ENCODE assay signal across 20 cellular contexts in the genomic region with DNA sequence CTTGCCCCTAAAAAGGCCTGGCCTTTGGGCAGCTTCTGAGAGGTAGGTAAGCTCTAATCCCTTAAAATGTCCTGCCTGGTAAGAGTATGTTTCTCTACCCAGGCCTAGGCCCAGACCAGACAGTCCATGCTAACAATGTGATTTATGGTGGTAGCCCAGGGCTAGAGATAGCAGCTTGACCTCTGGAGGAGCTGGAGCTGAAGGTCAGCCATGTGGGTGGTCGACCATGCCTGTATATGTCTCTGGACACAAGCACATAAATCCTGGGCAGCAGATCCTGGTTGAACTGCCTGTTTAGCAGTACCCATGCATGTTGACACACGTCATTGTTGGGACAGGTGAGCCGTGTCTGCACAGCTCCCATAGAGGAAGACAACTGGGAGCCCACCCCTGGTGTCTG.
A peak's percentile ranks its signal among the peaks of the same experiment; 100 is the strongest.
DNase-seq lines count a peak whose midpoint lies in the region; ATAC-seq and TF ChIP-seq lines count a peak whose summit lies in the region.
"Had no signal": no experiment of that assay in that cellular context is flagged by ENCODE, and none has a peak within 500 bp of the region (broad histone marks: within the 10 kb centered on the region; RNA-seq: fewer than 3 reads in every experiment).

No MANE protein-coding gene starts in this region.

- peaks cover 15% of the 10 kb centered on the region for H3K27me3 Mint-ChIP-seq in H9 (ENCODE audit: low read depth)
- H3K27me3 Mint-ChIP-seq: CD4-positive, CD25-positive, alpha-beta regulatory T cell had no signal

- no peak overlapping the region for H3T11ph ChIP-seq in H9 (ENCODE audit: low read length)

- peaks cover 7 to 8% of the 10 kb centered on the region in 2 experiments for H3K4me1 Mint-ChIP-seq in H9

- ATAC-seq in SK-N-SH treated with all-trans-retinoic acid at 6 μM for 48 hours: no peak
- ATAC-seq: HepG2 had no signal

- H3K56ac ChIP-seq in H9 (ENCODE audit: insufficient read length, low read depth, low read length): no peak overlapping the region

- H4K8ac ChIP-seq in H9 (replicated peaks; ENCODE audit: insufficient read length, low read depth, low read length) (no peak overlapping the region), trophoblast cell (ENCODE audit: low read depth, low read length) (no peak overlapping the region)

- H3K9me3 Mint-ChIP-seq in H9: peaks cover 2 to 4% of the 10 kb centered on the region in 2 experiments; a peak in 4 of 5 replicates
- H3K9me3 Mint-ChIP-seq: CD8-positive, alpha-beta memory T cell had no signal

- H3K18ac ChIP-seq in H9 (ENCODE audit: insufficient read length, low read depth, low read length) (peak overlapping the region; percentile 30), trophoblast cell (ENCODE audit: low read length) (no peak overlapping the region)

- H3K4me3 Mint-ChIP-seq in H9: no peak overlapping the region
- H3K4me3 Mint-ChIP-seq: CD4-positive, CD25-positive, alpha-beta regulatory T cell; CD8-positive, alpha-beta memory T cell had no signal

- H3K27ac Mint-ChIP-seq in H9: no peak overlapping the region
- H3K27ac Mint-ChIP-seq: CD8-positive, alpha-beta memory T cell had no signal

- H3K14ac ChIP-seq in H9 (ENCODE audit: insufficient read depth, low read length) (0 out of 2 replicates have a peak overlapping the region, but pooled peaks have one; percentile 29), trophoblast cell (ENCODE audit: low read length) (no peak overlapping the region)

- no peak overlapping the region for H2AFZ ChIP-seq in H9 (ENCODE audit: low read length)
- no peak overlapping the region for H2AFZ ChIP-seq in Loucy (ENCODE audit: low read length)
- no peak overlapping the region for H2AFZ ChIP-seq in trophoblast cell (ENCODE audit: insufficient read depth, low read length, poor library complexity)
- H2AFZ ChIP-seq: GM23248 had no signal

- no peak overlapping the region for H3K23ac ChIP-seq in H9 (ENCODE audit: insufficient read length, low read depth, low read length)
- no peak overlapping the region for H3K23ac ChIP-seq in trophoblast cell (ENCODE audit: low read length)

- H2BK12ac ChIP-seq in H9 (ENCODE audit: insufficient read length, low read depth, low read length): no peak overlapping the region
- H2BK12ac ChIP-seq in trophoblast cell (ENCODE audit: low read length): no peak overlapping the region

- no peak overlapping the region for H2AK5ac ChIP-seq in H9 (ENCODE audit: insufficient read length, low read length)
- no peak overlapping the region for H2AK5ac ChIP-seq in trophoblast cell (ENCODE audit: low read length)

- H3K9me2 ChIP-seq in Loucy (replicated peaks; ENCODE audit: low read depth, low read length): no peaks in the 10 kb centered on the region

- H4K20me1 ChIP-seq in H9 (ENCODE audit: control insufficient read depth, insufficient read depth, insufficient read length) (no peaks in the 10 kb centered on the region), Loucy (ENCODE audit: insufficient read depth, low read length, poor library complexity, severe bottlenecking) (no peaks in the 10 kb centered on the region)

- no peaks in the 10 kb centered on the region for H3K27me3 ChIP-seq in H9 (ENCODE audit: insufficient read depth, low read length)
- no peaks in the 10 kb centered on the region for H3K27me3 ChIP-seq in Loucy (ENCODE audit: insufficient read depth, low read length, poor library complexity, severe bottlenecking)
- no peaks in the 10 kb centered on the region for H3K27me3 ChIP-seq in trophoblast cell (ENCODE audit: insufficient read depth, low read length)
- H3K27me3 ChIP-seq: BE2C had no signal

- H3K4me1 ChIP-seq in H9 (ENCODE audit: insufficient read depth, low read length) (no peaks in the 10 kb centered on the region), Loucy (ENCODE audit: insufficient read depth, low read length, poor library complexity, severe bottlenecking) (peaks cover 51% of the 10 kb centered on the region), trophoblast cell (ENCODE audit: control insufficient read depth in 1 of 2, insufficient read depth in 2 of 2, low read length in 2 of 2) (peaks cover 0 to 6% of the 10 kb centered on the region in 2 experiments)
- H3K4me1 ChIP-seq: BE2C had no signal

- H3K36me3 ChIP-seq in Loucy (ENCODE audit: insufficient read depth, low read length): no peaks in the 10 kb centered on the region
- no peaks in the 10 kb centered on the region for H3K36me3 ChIP-seq in trophoblast cell (ENCODE audit: control insufficient read depth in 1 of 2, insufficient read depth in 2 of 2, low read length in 2 of 2)
- H3K36me3 ChIP-seq: BE2C had no signal

- no peak overlapping the region for H3K27ac ChIP-seq in H9 (ENCODE audit: insufficient read length, low read depth, low read length)
- H3K27ac ChIP-seq in trophoblast cell (ENCODE audit: low read depth, low read length): no peak overlapping the region
- H3K27ac ChIP-seq: GM23248 had no signal

- H3K79me2 ChIP-seq in H9 (ENCODE audit: insufficient read depth, low read length) (no peaks in the 10 kb centered on the region), Loucy (ENCODE audit: insufficient read depth, low read length) (no peaks in the 10 kb centered on the region), trophoblast cell (ENCODE audit: control insufficient read depth, insufficient read depth, low read length, poor library complexity) (no peaks in the 10 kb centered on the region)

- H2BK20ac ChIP-seq in H9 (ENCODE audit: low read depth, low read length, poor library complexity, severe bottlenecking): no peak overlapping the region

- DNase-seq in H9 (no peak), islet precursor cell (peak; percentile 67), trophoblast cell (peak in 1 of 2 donors; percentile 29), activated gamma-delta T cell (lab: John Stamatoyannopoulos, UW) (no peak), NCI-H146 (lab: John Stamatoyannopoulos, UW) (no peak)
- DNase-seq: ACHN; BE2C; C1 segment of cervical spinal cord; CD4-positive, CD25-positive, alpha-beta regulatory T cell; CD8-positive, alpha-beta memory T cell; COR-L47; DMS 273 treated with DMSO at 0.1 percent for 48 hours; DMS53; DND-41; EL; GM23248; HCEC 1CT had no signal

- no peaks in the 10 kb centered on the region for H3K23me2 ChIP-seq in H9 (ENCODE audit: insufficient read length, low read depth, low read length, poor library complexity, severe bottlenecking)

- no peak for TF ChIP-seq CTCF in H9 (conservative IDR thresholded peaks at IDR 0.05)
- no peak for TF ChIP-seq CTCF in Loucy (conservative IDR thresholded peaks at IDR 0.05; ENCODE audit: low read length)

- no peak overlapping the region for H2BK15ac ChIP-seq in H9 (ENCODE audit: low read depth, low read length)

- no peak overlapping the region for H4K5ac ChIP-seq in H9 (ENCODE audit: insufficient read length, low read depth, low read length)

- H3K4me2 ChIP-seq in H9 (ENCODE audit: insufficient read depth, insufficient read length, low read length) (no peak overlapping the region), Loucy (ENCODE audit: low read depth, low read length, poor library complexity, severe bottlenecking) (peak overlapping the region; percentile 50), trophoblast cell (ENCODE audit: low read length) (no peak overlapping the region)

- H3K9me3 ChIP-seq in H9 (ENCODE audit: control insufficient read depth, low read depth, low read length): no peaks in the 10 kb centered on the region
- no peaks in the 10 kb centered on the region for H3K9me3 ChIP-seq in Loucy (ENCODE audit: insufficient read depth, low read depth, low read length)
- H3K9me3 ChIP-seq in trophoblast cell (ENCODE audit: insufficient read depth, low read depth, low read length): no peaks in the 10 kb centered on the region
- H3K9me3 ChIP-seq: BE2C had no signal

- no peak overlapping the region for H3K4ac ChIP-seq in H9 (ENCODE audit: low read depth, low read length)
- H3K4ac ChIP-seq in trophoblast cell (ENCODE audit: low read depth, low read length): no peak overlapping the region

- no peaks in the 10 kb centered on the region for H3K79me1 ChIP-seq in H9 (ENCODE audit: insufficient read depth, low read depth, low read length, poor library complexity, severe bottlenecking)
- H3K79me1 ChIP-seq in trophoblast cell (ENCODE audit: low read length): no peaks in the 10 kb centered on the region

- H4K91ac ChIP-seq in H9 (ENCODE audit: insufficient read length, low read depth, low read length): no peak overlapping the region
- H4K91ac ChIP-seq in trophoblast cell (ENCODE audit: low read depth, low read length): no peak overlapping the region

- no peak overlapping the region for H3K9ac ChIP-seq in H9 (ENCODE audit: extremely low read depth, insufficient read length, low read length)
- peak overlapping the region; percentile 52 for H3K9ac ChIP-seq in Loucy (ENCODE audit: low read depth, low read length, poor library complexity, severe bottlenecking)
- H3K9ac ChIP-seq in trophoblast cell (ENCODE audit: low read length): no peak overlapping the region
- H3K9ac ChIP-seq: GM23248 had no signal

- H3K4me3 ChIP-seq in Loucy (ENCODE audit: low read length, poor library complexity, severe bottlenecking) (no peak overlapping the region), trophoblast cell (ENCODE audit: low read depth, low read length) (peak overlapping the region; percentile 3)
- H3K4me3 ChIP-seq: GM23248 had no signal

- H3F3A ChIP-seq in Loucy (ENCODE audit: low read depth): peaks cover 17% of the 10 kb centered on the region; the same call in 1 of the 2 replicates

- no CpG with 5 or more reads among the region's 3 CpGs for WGBS in H9 (ENCODE audit: extremely low coverage, insufficient read length, low lambda C conversion rate)
- no CpG with 5 or more reads among the region's 3 CpGs for WGBS in trophoblast cell (ENCODE audit: extremely low coverage, insufficient coverage, insufficient read length)

- H2BK120ac ChIP-seq in H9 (ENCODE audit: low read depth, low read length, poor library complexity, severe bottlenecking) (no peak overlapping the region), trophoblast cell (ENCODE audit: insufficient read depth, low read length, poor library complexity) (no peak overlapping the region)

- no peak overlapping the region for H4K12ac ChIP-seq in trophoblast cell (ENCODE audit: low read depth, low read length)

- peaks cover 0 to 2% (median under 1%) of the 10 kb centered on the region in 3 experiments; a peak in 2 of 7 replicates for H3K36me3 Mint-ChIP-seq in H9 (ENCODE audit: insufficient read depth in 1 of 3, low read depth in 3 of 3)
- H3K36me3 Mint-ChIP-seq: CD4-positive, CD25-positive, alpha-beta regulatory T cell; CD8-positive, alpha-beta memory T cell had no signal

- H2BK5ac ChIP-seq in H9 (ENCODE audit: insufficient read length, low read length): no peak overlapping the region
- H2BK5ac ChIP-seq in trophoblast cell (ENCODE audit: low read depth, low read length, poor library complexity): no peak overlapping the region

TF ChIP-seq in SK-N-SH treated with all-trans-retinoic acid at 6 μM for 48 hours, 23 proteins besides CTCF, POLR2A, EP300 and RAD21 (continues in another document):
- TF ChIP-seq CSDC2 (CRISPR knock-in tag; IDR thresholded peaks at IDR 0.05) (no peak), ZC3H10 (CRISPR knock-in tag; IDR thresholded peaks at IDR 0.05) (no peak), GLIS3 (CRISPR knock-in tag; IDR thresholded peaks at IDR 0.05) (no peak), ESRRG (CRISPR knock-in tag; IDR thresholded peaks at IDR 0.05) (no peak), ISL1 (CRISPR knock-in tag; IDR thresholded peaks at IDR 0.05) (no peak)
